ENCODE assay signal across 14 cellular contexts in the genomic region with DNA sequence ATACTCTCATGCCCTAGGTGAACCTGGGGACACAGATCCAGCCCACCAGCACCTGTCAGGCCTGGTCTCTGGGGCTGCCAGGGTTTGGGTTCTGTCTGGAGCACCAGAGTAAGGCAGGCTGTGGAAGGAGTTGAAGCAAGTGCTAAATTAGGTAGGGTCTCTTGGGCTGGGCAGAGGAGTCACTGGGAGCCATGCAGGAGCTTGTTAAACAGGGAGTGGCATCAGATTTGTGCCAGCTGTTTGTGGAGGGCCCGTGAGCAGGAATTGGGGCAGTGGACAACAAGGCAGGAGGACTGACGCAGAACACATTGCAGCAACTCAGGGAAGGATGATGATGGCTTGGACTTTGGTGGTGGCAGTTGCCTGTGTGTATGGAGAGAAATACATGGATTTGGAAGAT. TPM values are rescaled to one million over a fixed set of nuclear protein-coding genes. Genes with fewer than 3 reads are reported as not detected.
DNase-seq lines count a peak whose midpoint lies in the region; FAIRE-seq and TF ChIP-seq lines count a peak whose summit lies in the region.
"Had no signal": no experiment of that assay in that cellular context is flagged by ENCODE, and none has a peak within 500 bp of the region (broad histone marks: within the 10 kb centered on the region; RNA-seq: fewer than 3 reads in every experiment).

No MANE protein-coding gene starts in this region.

- no peaks in the 10 kb centered on the region for H3K27me3 ChIP-seq in small intestine (ENCODE audit: control insufficient read depth in 2 of 2, insufficient read depth in 2 of 2, low read length in 2 of 2)
- H3K27me3 ChIP-seq: SJCRH30 had no signal

- WGBS in small intestine, 3 donors, result 62 to 76% (median 74%) methylated on average over 2 of the region's 2 CpGs

- DNase-seq in Calu3 (no peak), MCF 10A (ENCODE audit: unreplicated experiment) (no peak), glutamatergic neuron (no peak), small intestine (no peak), coronary artery (ENCODE audit: low spot score) (no peak), Ammon's horn (ENCODE audit: low spot score) (no peak), ecto neural progenitor cell (ENCODE audit: low spot score) (no peak)
- no peak for DNase-seq in central memory CD4-positive, alpha-beta T cell
- DNase-seq: C1 segment of cervical spinal cord, COR-L47, MV-4-11, NCI-H1436 treated with DMSO at 0.1 percent for 48 hours, NCI-H2081 treated with DMSO at 0.1 percent for 48 hours, SJCRH30 had no signal

- no peaks in the 10 kb centered on the region for H3K9me3 Mint-ChIP-seq in Calu3 (ENCODE audit: low read depth, unreplicated experiment)
- H3K9me3 Mint-ChIP-seq in MCF 10A (ENCODE audit: unreplicated experiment), result no peaks in the 10 kb centered on the region
- H3K9me3 Mint-ChIP-seq in glutamatergic neuron (ENCODE audit: unreplicated experiment), result peaks cover 14% of the 10 kb centered on the region

- no peak for FAIRE-seq in small intestine (lab: Jason Lieb, UNC)

- H3K4me3 Mint-ChIP-seq in Calu3 (ENCODE audit: low read depth, unreplicated experiment) (no peak overlapping the region), MCF 10A (ENCODE audit: unreplicated experiment) (peak overlapping the region; percentile 35), glutamatergic neuron (ENCODE audit: unreplicated experiment) (no peak overlapping the region)

- POLR2A ChIA-PET in MCF 10A (lab: Yijun Ruan, JAX), result interaction anchor here (0.6 to 2.3 kb wide), 3 partner anchors 57 to 1965 kb away, joined by 4 to 14 read pairs (median 9); partner anchors contain the start of genes KDM4A and PTPRF

- H3K27ac Mint-ChIP-seq in Calu3 (ENCODE audit: unreplicated experiment) (peak overlapping the region; percentile 52), MCF 10A (ENCODE audit: low read depth, unreplicated experiment) (peak overlapping the region; percentile 59), glutamatergic neuron (ENCODE audit: unreplicated experiment) (peak overlapping the region; percentile 40)

- peaks cover 0 to 13% of the 10 kb centered on the region in 2 donors for H3K36me3 ChIP-seq in small intestine (ENCODE audit: control insufficient read depth in 2 of 2, insufficient read depth in 2 of 2, low read length in 2 of 2)

- TF ChIP-seq CTCF in Calu3 (IDR thresholded peaks at IDR 0.05; ENCODE audit: unreplicated experiment) (no peak), MCF 10A (IDR thresholded peaks at IDR 0.05; ENCODE audit: unreplicated experiment) (no peak), glutamatergic neuron (IDR thresholded peaks at IDR 0.05; ENCODE audit: partially characterized antibody, unreplicated experiment) (no peak), coronary artery (IDR thresholded peaks at IDR 0.05) (no peak)

- no peaks in the 10 kb centered on the region for H3K9me3 ChIP-seq in small intestine (ENCODE audit: control insufficient read depth, low read depth)
- H3K9me3 ChIP-seq: SJCRH30 had no signal

- BruUV-seq in Calu3 (replicated peaks; lab: Mats Ljungman, UMichigan) (no TSS peak), MCF 10A (replicated peaks; lab: Mats Ljungman, UMichigan) (no TSS peak)

- H3K36me3 Mint-ChIP-seq in Calu3 (ENCODE audit: insufficient read depth, unreplicated experiment) (peaks cover 43% of the 10 kb centered on the region), MCF 10A (ENCODE audit: insufficient read depth, unreplicated experiment) (peaks cover 23% of the 10 kb centered on the region), glutamatergic neuron (ENCODE audit: unreplicated experiment) (peaks cover 9% of the 10 kb centered on the region)

- H3K4me3 ChIP-seq in small intestine (ENCODE audit: low read depth in 1 of 2, low read length in 2 of 2) (no peak overlapping the region), coronary artery (no peak overlapping the region)
- H3K4me3 ChIP-seq: SJCRH30 had no signal

- H3K4me1 ChIP-seq in small intestine (ENCODE audit: control insufficient read depth in 2 of 2, insufficient read depth in 1 of 2, low read depth in 1 of 2, low read length in 1 of 2), result peaks cover 0 to 15% of the 10 kb centered on the region in 2 donors

- H3K27ac ChIP-seq in small intestine (ENCODE audit: low read depth in 1 of 2, low read length in 1 of 2) (peak overlapping the region; percentile 20 to 45), coronary artery (no peak overlapping the region)
- H3K27ac ChIP-seq: SJCRH30 had no signal

- intact Hi-C loops in Calu3 (cut with micrococcal nuclease; ENCODE audit: unreplicated experiment) (no loop called here), MCF 10A (cut with micrococcal nuclease) (no loop called here)

- H3K27me3 Mint-ChIP-seq in Calu3 (ENCODE audit: unreplicated experiment) (no peaks in the 10 kb centered on the region), MCF 10A (ENCODE audit: insufficient read depth, unreplicated experiment) (no peaks in the 10 kb centered on the region), glutamatergic neuron (ENCODE audit: unreplicated experiment) (peaks cover 3% of the 10 kb centered on the region)

- H3K4me1 Mint-ChIP-seq in Calu3 (ENCODE audit: low read depth, unreplicated experiment) (peaks cover 23% of the 10 kb centered on the region), MCF 10A (ENCODE audit: insufficient read depth, unreplicated experiment) (peaks cover 23% of the 10 kb centered on the region), glutamatergic neuron (ENCODE audit: low read depth, unreplicated experiment) (peaks cover 28% of the 10 kb centered on the region)

- CTCF ChIA-PET in Calu3 (lab: Charles Lee), result no interaction called here
- CTCF ChIA-PET in MCF 10A (lab: Yijun Ruan, JAX), result interaction anchor here (1.0 kb wide), 1 partner anchor 59 kb away, joined by 3 read pairs; no protein-coding TSS in a partner anchor

RNA-seq across cellular contexts. Expression of gene PTPRF, which starts 56.3 kb away (rescaled TPM):
- 240 and 318 TPM in 2 replicates for total RNA-seq in Calu3 (2022)
- total RNA-seq in MCF 10A (2022), result 67.2 and 87.1 TPM in 2 replicates
- total RNA-seq in glutamatergic neuron (ENCODE audit: unreplicated experiment), result 171 TPM
- 10 to 100 TPM; 77.0 to 87.4 (median 78.9) TPM for polyA plus RNA-seq in small intestine

Comparison
In these comparisons a context has a peak if more than half of its experiments do, and no peak if none do; other contexts are left out.
1. H3K27ac ChIP-seq: peak in small intestine (2 of 2); none in coronary artery (0 of 2).
2. Peak in every context shown above with its lines, with median percentiles within 50 percentile points of each other: H3K27ac Mint-ChIP-seq.